In genomic region chr1:42541104-42541503, GRCh38 we compare ENCODE assay signal across 7 cellular contexts.
"Had no signal": no experiment of that assay in that cellular context is flagged by ENCODE, and none has a peak within 500 bp of the region (broad histone marks: within the 10 kb centered on the region; RNA-seq: fewer than 3 reads in every experiment).

No MANE protein-coding gene starts in this region.

- FAIRE-seq: HTR-8/SVneo, K562 had no signal

- H3K27ac ChIP-seq: HL-60, KMS-11 had no signal

- H3K9ac ChIP-seq: KMS-11 had no signal

- H3K4me3 ChIP-seq: K562 had no signal

- H3K4me2 ChIP-seq: KMS-11 had no signal

- ATAC-seq: K562 had no signal

- DNase-seq: IMR-90, KBM-7, KG1 had no signal
